In genomic region chr1:157994704-157995540, GRCh38 we compare ENCODE assay signal across 1 cellular context.
TF ChIP-seq lines count a peak whose summit lies in the region.

No MANE protein-coding gene starts in this region.

TF ChIP-seq in H1, 55 proteins besides CTCF, POLR2A, EP300 and RAD21 (continued from another document):
- TF ChIP-seq SP4 (IDR thresholded peaks at IDR 0.05; ENCODE audit: low read length) (no peak), CEBPB (IDR thresholded peaks at IDR 0.05; ENCODE audit: low read depth, low read length) (no peak), SIX5 (IDR thresholded peaks at IDR 0.05; ENCODE audit: low read depth, low read length) (no peak), ZNF274 (IDR thresholded peaks at IDR 0.05; ENCODE audit: borderline replicate concordance, extremely low read depth, low read length) (no peak), KDM1A (IDR thresholded peaks at IDR 0.05; ENCODE audit: borderline replicate concordance, low read length) (no peak), SAP30 (IDR thresholded peaks at IDR 0.05; ENCODE audit: insufficient read depth, insufficient replicate concordance, low read length) (no peak), KDM5A (IDR thresholded peaks at IDR 0.05; ENCODE audit: low read length) (no peak), POU5F1 (IDR thresholded peaks at IDR 0.05; ENCODE audit: low read depth, low read length) (no peak), MAX (IDR thresholded peaks at IDR 0.05) (no peak), E2F6 (IDR thresholded peaks at IDR 0.05) (no peak), ATF2 (IDR thresholded peaks at IDR 0.05; ENCODE audit: low read length) (no peak), TCF12 (IDR thresholded peaks at IDR 0.05; ENCODE audit: low read depth, low read length) (no peak), ASH2L (IDR thresholded peaks at IDR 0.05; ENCODE audit: low read length) (no peak), CTBP2 (IDR thresholded peaks at IDR 0.05; ENCODE audit: borderline replicate concordance, insufficient read depth, insufficient read length, low read length) (no peak)
